8 cellular contexts compared by ENCODE assay signal in the genomic region with DNA sequence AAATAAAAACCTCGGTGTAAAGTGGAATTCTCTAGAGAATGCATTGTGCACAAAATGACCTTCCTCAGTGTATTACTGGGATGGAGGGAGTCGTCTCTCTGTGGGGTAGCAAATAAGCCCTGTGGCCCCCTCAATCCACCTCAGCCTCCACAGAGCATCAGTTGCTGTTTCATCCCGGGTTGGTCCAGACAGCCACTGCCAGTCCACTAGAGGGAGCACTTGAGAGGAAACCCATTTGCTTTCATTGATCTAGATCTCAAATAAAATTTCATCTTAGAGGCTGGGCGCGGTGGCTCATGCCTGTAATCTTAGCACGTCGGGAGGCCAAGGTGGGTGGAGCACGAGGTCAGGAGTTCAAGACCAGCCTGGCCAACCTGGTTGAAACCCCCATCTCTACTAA.
DNase-seq lines count a peak whose midpoint lies in the region; ATAC-seq, FAIRE-seq and TF ChIP-seq lines count a peak whose summit lies in the region.

No MANE protein-coding gene starts in this region.

- CTCF ChIA-PET in IMR-90 (lab: Yijun Ruan, JAX), result no interaction called here

- no peak for TF ChIP-seq POLR2A in IMR-90 (IDR thresholded peaks at IDR 0.05; ENCODE audit: low read depth, low read length)

- ATAC-seq in GM18502 (IDR thresholded peaks at IDR 0.05; ENCODE audit: poor library complexity, unreplicated experiment) (peak; percentile 75), IMR-90 (ENCODE audit: low read depth) (peak; percentile 66), HG02678 (IDR thresholded peaks at IDR 0.05; ENCODE audit: unreplicated experiment) (no peak)

- no peaks in the 10 kb centered on the region for H4K20me1 ChIP-seq in BLaER1 treated with 17β-estradiol and CSF1 and Interleukin-3, amounts not matched to agents 10 nM and 100 nM
- no peaks in the 10 kb centered on the region for H4K20me1 ChIP-seq in IMR-90 (ENCODE audit: insufficient read depth, low read length)

- H2AK9ac ChIP-seq in IMR-90 (replicated peaks; ENCODE audit: low read depth, low read length, poor library complexity), result peak overlapping the region; percentile 37

- H2BK120ac ChIP-seq in IMR-90 (ENCODE audit: low read depth, low read length), result no peak overlapping the region

- H3K4ac ChIP-seq in IMR-90 (ENCODE audit: low read depth, low read length), result no peak overlapping the region

- no peaks in the 10 kb centered on the region for H3K27me3 ChIP-seq in BLaER1 treated with 17β-estradiol and CSF1 and Interleukin-3, amounts not matched to agents 10 nM and 100 nM
- H3K27me3 ChIP-seq in IMR-90 (ENCODE audit: control insufficient read depth, insufficient read depth, low read length), result no peaks in the 10 kb centered on the region
- H3K27me3 ChIP-seq in small intestine (ENCODE audit: control insufficient read depth in 2 of 2, insufficient read depth in 2 of 2, low read length in 2 of 2), result no peaks in the 10 kb centered on the region

- no peak overlapping the region for H2AK5ac ChIP-seq in IMR-90 (ENCODE audit: low read depth, low read length)

- no peak for FAIRE-seq in small intestine (lab: Jason Lieb, UNC)

- H3K56ac ChIP-seq in IMR-90 (ENCODE audit: extremely low read depth, insufficient read depth, low read length), result no peak overlapping the region

- H2BK20ac ChIP-seq in IMR-90 (ENCODE audit: low read depth, low read length), result no peak overlapping the region

- H3K36me3 ChIP-seq in BLaER1 treated with 17β-estradiol and CSF1 and Interleukin-3, amounts not matched to agents 10 nM and 100 nM, result no peaks in the 10 kb centered on the region
- no peaks in the 10 kb centered on the region for H3K36me3 ChIP-seq in IMR-90 (ENCODE audit: control insufficient read depth, insufficient read depth, low read length)
- no peaks in the 10 kb centered on the region for H3K36me3 ChIP-seq in small intestine (ENCODE audit: control insufficient read depth in 2 of 2, insufficient read depth in 2 of 2, low read length in 2 of 2)

- H3K9ac ChIP-seq in BLaER1 treated with 17β-estradiol and CSF1 and Interleukin-3, amounts not matched to agents 10 nM and 100 nM, result no peak overlapping the region
- H3K9ac ChIP-seq in IMR-90 (ENCODE audit: low read depth, low read length), result no peak overlapping the region

- H3K4me2 ChIP-seq in BLaER1 treated with 17β-estradiol and CSF1 and Interleukin-3, amounts not matched to agents 10 nM and 100 nM, result peak overlapping the region in 10 of 11 experiments; percentile 10 to 63 (median 42); a peak in 17 of 22 replicates
- no peak overlapping the region for H3K4me2 ChIP-seq in IMR-90 (ENCODE audit: low read depth, low read length)

- peaks cover 0 to 20% (median 15%) of the 10 kb centered on the region in 10 experiments; a peak in 16 of 20 replicates for H3K4me1 ChIP-seq in BLaER1 treated with 17β-estradiol and CSF1 and Interleukin-3, amounts not matched to agents 10 nM and 100 nM
- no peaks in the 10 kb centered on the region for H3K4me1 ChIP-seq in IMR-90 (ENCODE audit: control insufficient read depth, insufficient read depth, low read length)
- no peaks in the 10 kb centered on the region for H3K4me1 ChIP-seq in small intestine (ENCODE audit: control insufficient read depth in 2 of 2, insufficient read depth in 1 of 2, low read depth in 1 of 2, low read length in 1 of 2)

- no peak overlapping the region for H3K18ac ChIP-seq in IMR-90 (ENCODE audit: low read depth, low read length)

- BruUV-seq in IMR-90 (replicated peaks; lab: Mats Ljungman, UMichigan), result no TSS peak

- no peak overlapping the region for H3K23ac ChIP-seq in IMR-90 (ENCODE audit: low read depth, low read length)

- H4K8ac ChIP-seq in IMR-90 (ENCODE audit: low read depth in 2 of 2, low read length in 2 of 2), result no peak overlapping the region

- no peak overlapping the region for H4K5ac ChIP-seq in IMR-90 (ENCODE audit: low read depth, low read length)

- H3K79me1 ChIP-seq in IMR-90 (ENCODE audit: low read depth in 1 of 2, low read length in 2 of 2), result no peaks in the 10 kb centered on the region

- in situ Hi-C loops in IMR-90 (cut with MboI; ENCODE audit: low sequenced_read_pairs), result no loop called here

- intact Hi-C loops in IMR-90 (cut with micrococcal nuclease), result loop anchor here (1.0 to 10.0 kb wide), 5 partner anchors 190 to 1017 kb away; no protein-coding TSS in a partner anchor

- peak; percentile 24 for DNase-seq in IMR-90
- peak; percentile 45 for DNase-seq in SKM-1 treated with dmso at 0.1 percent for 144 hours (lab: John Stamatoyannopoulos, UW; ENCODE audit: unreplicated experiment)
- peak; percentile 21 for DNase-seq in foreskin melanocyte
- peak; percentile 30 for DNase-seq in small intestine
- no peak for DNase-seq in activated CD4-positive, CD25-positive, alpha-beta regulatory T cell treated with anti-CD3 and anti-CD28 coated beads, Interleukin-2, amount 50 U/mL, for 72 hours

- POLR2A ChIA-PET in IMR-90 (lab: Charles Lee; ENCODE audit: unreplicated experiment), result no interaction called here

- H4K91ac ChIP-seq in IMR-90 (ENCODE audit: insufficient read depth, low read depth, low read length), result no peak overlapping the region

- peak; percentile 49 for TF ChIP-seq CTCF in IMR-90 (conservative IDR thresholded peaks at IDR 0.05; ENCODE audit: low read depth, low read length)

- no peaks in the 10 kb centered on the region for H3K9me1 ChIP-seq in IMR-90 (ENCODE audit: insufficient read depth, low read length)

- no peak overlapping the region for H2BK5ac ChIP-seq in IMR-90 (ENCODE audit: low read depth, low read length, poor library complexity, severe bottlenecking)

- H2BK15ac ChIP-seq in IMR-90 (ENCODE audit: low read depth, low read length), result no peak overlapping the region

- no peaks in the 10 kb centered on the region for H3K9me3 ChIP-seq in BLaER1 treated with 17β-estradiol and CSF1 and Interleukin-3, amounts not matched to agents 10 nM and 100 nM (replicated peaks in 1 of 11)
- H3K9me3 ChIP-seq in IMR-90 (ENCODE audit: control insufficient read depth, insufficient read depth, low read length) (no peaks in the 10 kb centered on the region; the same call in 1 of the 2 replicates), small intestine (ENCODE audit: control insufficient read depth, low read depth) (no peaks in the 10 kb centered on the region)

- no peak overlapping the region for H2AFZ ChIP-seq in IMR-90 (replicated peaks; ENCODE audit: low read length, poor library complexity)

- H3K27ac ChIP-seq in BLaER1 treated with 17β-estradiol and CSF1 and Interleukin-3, amounts not matched to agents 10 nM and 100 nM, result peak overlapping the region in 6 of 11 experiments; percentile 26 to 72 (median 53); a peak in 10 of 22 replicates
- no peak overlapping the region for H3K27ac ChIP-seq in IMR-90 (ENCODE audit: insufficient read depth, low read length)
- H3K27ac ChIP-seq in small intestine (ENCODE audit: low read depth in 1 of 2, low read length in 1 of 2), result no peak overlapping the region

- no peak overlapping the region for H3K14ac ChIP-seq in IMR-90 (replicated peaks; ENCODE audit: low read depth, low read length)

- H3K4me3 ChIP-seq in BLaER1 treated with 17β-estradiol and CSF1 and Interleukin-3, amounts not matched to agents 10 nM and 100 nM, result no peak overlapping the region; a peak in 1 of 20 replicates
- H3K4me3 ChIP-seq in IMR-90 (ENCODE audit: insufficient read depth, low read depth, low read length) (no peak overlapping the region), small intestine (ENCODE audit: low read depth in 1 of 2, low read length in 2 of 2) (no peak overlapping the region)

- no CpG with 5 or more reads among the region's 8 CpGs for WGBS in IMR-90 (ENCODE audit: extremely low coverage in 2 of 2, insufficient read length in 1 of 2), 2 experiments
- 21 to 42% (median 29%) methylated on average over 8 of the region's 8 CpGs for WGBS in small intestine, 3 donors

- peak; percentile 50 for TF ChIP-seq RAD21 in IMR-90 (IDR thresholded peaks at IDR 0.05; ENCODE audit: low read length)

- dilution Hi-C loops in IMR-90 (cut with HindIII; ENCODE audit: low sequenced_read_pairs, unreplicated experiment), result no loop called here

TF ChIP-seq in IMR-90, 13 proteins besides CTCF, POLR2A, EP300 and RAD21:
- peak; percentile 41; the same call in 1 of the 2 replicates for TF ChIP-seq SMC3 (IDR thresholded peaks at IDR 0.05; ENCODE audit: low read depth, low read length)
- no peak for TF ChIP-seq CHD1 (IDR thresholded peaks at IDR 0.05; ENCODE audit: low read depth, low read length)

Comparison
In these comparisons a context has a peak if more than half of its experiments do, and no peak if none do; other contexts are left out.
1. H3K27ac ChIP-seq: peak in BLaER1 treated with 17β-estradiol and CSF1 and Interleukin-3, amounts not matched to agents 10 nM and 100 nM (6 of 11); none in IMR-90 (single experiment) and small intestine (0 of 2).